ENCODE assay signal across 7 cellular contexts in genomic region chr19:17718988-17719711, GRCh38. TPM values are rescaled to one million over a fixed set of nuclear protein-coding genes. Genes with fewer than 3 reads are reported as not detected.
A peak's percentile ranks its signal among the peaks of the same experiment; 100 is the strongest.
DNase-seq lines count a peak whose midpoint lies in the region; ATAC-seq and TF ChIP-seq lines count a peak whose summit lies in the region.

A gene with protein sequence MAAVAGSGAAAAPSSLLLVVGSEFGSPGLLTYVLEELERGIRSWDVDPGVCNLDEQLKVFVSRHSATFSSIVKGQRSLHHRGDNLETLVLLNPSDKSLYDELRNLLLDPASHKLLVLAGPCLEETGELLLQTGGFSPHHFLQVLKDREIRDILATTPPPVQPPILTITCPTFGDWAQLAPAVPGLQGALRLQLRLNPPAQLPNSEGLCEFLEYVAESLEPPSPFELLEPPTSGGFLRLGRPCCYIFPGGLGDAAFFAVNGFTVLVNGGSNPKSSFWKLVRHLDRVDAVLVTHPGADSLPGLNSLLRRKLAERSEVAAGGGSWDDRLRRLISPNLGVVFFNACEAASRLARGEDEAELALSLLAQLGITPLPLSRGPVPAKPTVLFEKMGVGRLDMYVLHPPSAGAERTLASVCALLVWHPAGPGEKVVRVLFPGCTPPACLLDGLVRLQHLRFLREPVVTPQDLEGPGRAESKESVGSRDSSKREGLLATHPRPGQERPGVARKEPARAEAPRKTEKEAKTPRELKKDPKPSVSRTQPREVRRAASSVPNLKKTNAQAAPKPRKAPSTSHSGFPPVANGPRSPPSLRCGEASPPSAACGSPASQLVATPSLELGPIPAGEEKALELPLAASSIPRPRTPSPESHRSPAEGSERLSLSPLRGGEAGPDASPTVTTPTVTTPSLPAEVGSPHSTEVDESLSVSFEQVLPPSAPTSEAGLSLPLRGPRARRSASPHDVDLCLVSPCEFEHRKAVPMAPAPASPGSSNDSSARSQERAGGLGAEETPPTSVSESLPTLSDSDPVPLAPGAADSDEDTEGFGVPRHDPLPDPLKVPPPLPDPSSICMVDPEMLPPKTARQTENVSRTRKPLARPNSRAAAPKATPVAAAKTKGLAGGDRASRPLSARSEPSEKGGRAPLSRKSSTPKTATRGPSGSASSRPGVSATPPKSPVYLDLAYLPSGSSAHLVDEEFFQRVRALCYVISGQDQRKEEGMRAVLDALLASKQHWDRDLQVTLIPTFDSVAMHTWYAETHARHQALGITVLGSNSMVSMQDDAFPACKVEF (plus strand): TSS chr19:17719480. CDS start chr19:17719503, 23 bp downstream.

- TF ChIP-seq CTCF in lung (IDR thresholded peaks at IDR 0.05; ENCODE audit: control extremely low read depth, extremely low read depth) = no peak

- peaks cover 11% of the 10 kb centered on the region for H3K36me3 Mint-ChIP-seq in activated CD4-positive, alpha-beta memory T cell treated with anti-CD3 and anti-CD28 coated beads, Interleukin-2, amount 10 ng/mL, durations not matched to agents 7 days and 5 days (ENCODE audit: low read depth)

- peaks cover 38% of the 10 kb centered on the region for H3K4me1 Mint-ChIP-seq in activated CD4-positive, alpha-beta memory T cell treated with anti-CD3 and anti-CD28 coated beads, Interleukin-2, amount 10 ng/mL, durations not matched to agents 7 days and 5 days

- DNase-seq in NCI-H526 treated with DMSO at 0.1 percent for 48 hours (lab: John Stamatoyannopoulos, UW) = peak; percentile 18
- DNase-seq in activated CD4-positive, alpha-beta memory T cell treated with anti-CD3 and anti-CD28 coated beads, Interleukin-2, amount 10 ng/mL, durations not matched to agents 7 days and 5 days = peak; percentile 73
- DNase-seq in effector CD4-positive, alpha-beta T cell = peak; percentile 55
- DNase-seq in lung (ENCODE audit: low spot score) = peak; percentile 56
- DNase-seq in stimulated activated CD8-positive, alpha-beta memory T cell treated with anti-CD3 and anti-CD28 coated beads, Interleukin-12 subunit alpha, Interleukin-12 subunit beta, amount 100 ng/mL, for 1 hour (ENCODE audit: low read depth) = peak; percentile 42

- peak within 1 kb of the TSS; percentile 96 for H3K4me3 ChIP-seq in lung

- H3K27ac Mint-ChIP-seq in activated CD4-positive, alpha-beta memory T cell treated with anti-CD3 and anti-CD28 coated beads, Interleukin-2, amount 10 ng/mL, durations not matched to agents 7 days and 5 days = peak within 1 kb of the TSS; percentile 75

- POLR2A ChIA-PET in activated CD4-positive, alpha-beta memory T cell treated with anti-CD3 and anti-CD28 coated beads, Interleukin-2, amount 10 ng/mL, durations not matched to agents 7 days and 5 days (lab: Charles Lee) = interaction anchor here (0.6 to 3.1 kb wide), 11 partner anchors 22 to 1334 kb away, joined by 3 to 23 read pairs (median 4); partner anchors contain the start of genes COPE, DDX49, FCHO1 and JAK3

- no peaks in the 10 kb centered on the region for H3K9me3 Mint-ChIP-seq in activated CD4-positive, alpha-beta memory T cell treated with anti-CD3 and anti-CD28 coated beads, Interleukin-2, amount 10 ng/mL, durations not matched to agents 7 days and 5 days

- no peaks in the 10 kb centered on the region for H3K27me3 Mint-ChIP-seq in activated CD4-positive, alpha-beta memory T cell treated with anti-CD3 and anti-CD28 coated beads, Interleukin-2, amount 10 ng/mL, durations not matched to agents 7 days and 5 days

- peak within 1 kb of the TSS; percentile 72 to 89 for H3K27ac ChIP-seq in lung (ENCODE audit: low read depth in 1 of 2, low read length in 1 of 2)

- H3K4me3 Mint-ChIP-seq in activated CD4-positive, alpha-beta memory T cell treated with anti-CD3 and anti-CD28 coated beads, Interleukin-2, amount 10 ng/mL, durations not matched to agents 7 days and 5 days = peak within 1 kb of the TSS; percentile 84

- WGBS in lung, 2 donors = 0% methylated on average over 39 to 52 of the region's 52 CpGs

- ATAC-seq in HG02884 (IDR thresholded peaks at IDR 0.05; ENCODE audit: unreplicated experiment) (peak; percentile 65), lung (ENCODE audit: insufficient read depth, low FRiP score) (no peak)

- peak; percentile 89 for TF ChIP-seq POLR2A in GM15510 (IDR thresholded peaks at IDR 0.05; ENCODE audit: borderline replicate concordance, extremely low read depth, insufficient read length)

- peaks cover 0 to 2% of the 10 kb centered on the region in 2 donors for H3K9me3 ChIP-seq in lung (ENCODE audit: control insufficient read depth in 2 of 2, insufficient read depth in 1 of 2, low read length in 1 of 2)

- peaks cover 0 to 7% of the 10 kb centered on the region in 2 donors for H3K36me3 ChIP-seq in lung (ENCODE audit: control insufficient read depth in 2 of 2, insufficient read depth in 2 of 2, low read length in 2 of 2)

- CTCF ChIA-PET in activated CD4-positive, alpha-beta memory T cell treated with anti-CD3 and anti-CD28 coated beads, Interleukin-2, amount 10 ng/mL, durations not matched to agents 7 days and 5 days (lab: Charles Lee) = interaction anchor here (0.6 to 2.2 kb wide), 9 partner anchors 9 to 183 kb away, joined by 3 to 11 read pairs (median 3); partner anchors contain the start of gene RPL18A

- H3K27me3 ChIP-seq in lung (ENCODE audit: control insufficient read depth, insufficient read depth) = no peaks in the 10 kb centered on the region

- peaks cover 0 to 34% of the 10 kb centered on the region in 2 donors for H3K4me1 ChIP-seq in lung (ENCODE audit: control insufficient read depth in 2 of 2, insufficient read depth in 2 of 2, low read length in 2 of 2)

RNA-seq across cellular contexts. Expression of the gene that starts here (rescaled TPM):
- 10 to 100 TPM; 66.2 to 76.2 TPM for total RNA-seq in activated CD4-positive, alpha-beta memory T cell treated with anti-CD3 and anti-CD28 coated beads, Interleukin-2, amount 10 ng/mL, durations not matched to agents 7 days and 5 days
- total RNA-seq in lung = 10 to 100 TPM; 36.3 to 71.1 TPM
- 10 to 100 TPM; 32.1 to 40.6 TPM for polyA plus RNA-seq in lung

Comparison
In these comparisons a context has a peak if more than half of its experiments do, and no peak if none do; other contexts are left out.
1. DNase-seq: peak in every context shown above with its lines; median percentile 73 in activated CD4-positive, alpha-beta memory T cell treated with anti-CD3 and anti-CD28 coated beads, Interleukin-2, amount 10 ng/mL, durations not matched to agents 7 days and 5 days; 56 in lung; 55 in effector CD4-positive, alpha-beta T cell; 42 in stimulated activated CD8-positive, alpha-beta memory T cell treated with anti-CD3 and anti-CD28 coated beads, Interleukin-12 subunit alpha, Interleukin-12 subunit beta, amount 100 ng/mL, for 1 hour; 18 in NCI-H526 treated with DMSO at 0.1 percent for 48 hours.